12 cellular contexts compared by ENCODE assay signal in the genomic region with DNA sequence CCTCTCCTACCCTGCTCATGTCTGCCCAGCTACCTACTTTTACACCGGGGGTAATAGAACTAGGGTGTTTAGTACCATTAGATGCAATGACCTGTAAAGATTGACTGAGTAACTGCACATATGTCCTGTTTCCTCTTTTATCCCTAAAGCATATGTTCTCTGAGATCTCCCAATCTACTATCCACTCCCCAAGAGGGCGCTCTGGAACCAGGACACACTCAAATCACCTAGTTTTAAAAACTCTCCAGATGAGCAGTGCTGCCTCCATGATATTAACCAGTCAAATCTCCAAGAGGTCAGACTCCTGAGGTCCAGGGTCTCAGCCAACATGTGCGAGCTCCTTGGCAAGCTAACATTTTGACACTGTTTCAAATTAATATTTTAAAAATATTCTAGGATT.
A peak's percentile ranks its signal among the peaks of the same experiment; 100 is the strongest.
DNase-seq lines count a peak whose midpoint lies in the region; TF ChIP-seq lines count a peak whose summit lies in the region.
"Had no signal": no experiment of that assay in that cellular context is flagged by ENCODE, and none has a peak within 500 bp of the region (broad histone marks: within the 10 kb centered on the region; RNA-seq: fewer than 3 reads in every experiment).

No MANE protein-coding gene starts in this region.

- no peaks in the 10 kb centered on the region for H3K27me3 ChIP-seq in colonic mucosa
- H3K27me3 ChIP-seq in effector memory CD4-positive, alpha-beta T cell (replicated peaks; ENCODE audit: control insufficient read depth, insufficient read depth, low read length, poor library complexity, severe bottlenecking): no peaks in the 10 kb centered on the region
- H3K27me3 ChIP-seq: dorsolateral prefrontal cortex had no signal

- no peak overlapping the region for H3K27ac ChIP-seq in colonic mucosa
- H3K27ac ChIP-seq in effector memory CD4-positive, alpha-beta T cell (ENCODE audit: insufficient read depth, low read length, poor library complexity, severe bottlenecking): no peak overlapping the region
- H3K27ac ChIP-seq: dorsolateral prefrontal cortex had no signal

- H3K36me3 ChIP-seq in colonic mucosa: no peaks in the 10 kb centered on the region
- no peaks in the 10 kb centered on the region for H3K36me3 ChIP-seq in effector memory CD4-positive, alpha-beta T cell (ENCODE audit: control insufficient read depth, insufficient read depth, low read length)

- H3K4me1 ChIP-seq in colonic mucosa: peaks cover 6% of the 10 kb centered on the region
- H3K4me1 ChIP-seq in effector memory CD4-positive, alpha-beta T cell (ENCODE audit: control insufficient read depth, insufficient read depth, low read length, poor library complexity, severe bottlenecking): no peaks in the 10 kb centered on the region

- no peak for TF ChIP-seq CTCF in colonic mucosa (IDR thresholded peaks at IDR 0.05)

- no peaks in the 10 kb centered on the region for H3K36me3 Mint-ChIP-seq in activated naive CD8-positive, alpha-beta T cell treated with anti-CD3 and anti-CD28 coated beads for 36 hours

- no peak overlapping the region for H3K4me3 ChIP-seq in colonic mucosa
- H3K4me3 ChIP-seq in effector memory CD4-positive, alpha-beta T cell (ENCODE audit: insufficient read depth, low read depth, low read length, poor library complexity, severe bottlenecking): no peak overlapping the region
- H3K4me3 ChIP-seq: dorsolateral prefrontal cortex had no signal

- H3K4me3 Mint-ChIP-seq in activated naive CD8-positive, alpha-beta T cell treated with anti-CD3 and anti-CD28 coated beads for 36 hours: no peak overlapping the region

- intact Hi-C loops in colonic mucosa (cut with DNase I): no loop called here

- H3K27me3 Mint-ChIP-seq in activated naive CD8-positive, alpha-beta T cell treated with anti-CD3 and anti-CD28 coated beads for 36 hours: no peaks in the 10 kb centered on the region

- H3K9ac ChIP-seq in colonic mucosa (ENCODE audit: low read depth in 2 of 2, low read length in 2 of 2): no peak overlapping the region

- H3K9me3 ChIP-seq in colonic mucosa: no peaks in the 10 kb centered on the region
- H3K9me3 ChIP-seq in effector memory CD4-positive, alpha-beta T cell (ENCODE audit: control insufficient read depth, low read length): no peaks in the 10 kb centered on the region

- peaks cover 2% of the 10 kb centered on the region for H3K4me1 Mint-ChIP-seq in activated naive CD8-positive, alpha-beta T cell treated with anti-CD3 and anti-CD28 coated beads for 36 hours

- peak; percentile 20 for DNase-seq in stimulated activated CD4-positive, alpha-beta T cell treated with anti-CD3 and anti-CD28 coated beads, Interleukin-15, amount 100 ng/mL, for 24 hours
- no peak for DNase-seq in stimulated activated CD4-positive, alpha-beta T cell treated with anti-CD3 and anti-CD28 coated beads, Interleukin-4, amount 100 ng/mL, for 24 hours
- peak; percentile 1 to 27 for DNase-seq in NCI-H526 (lab: John Stamatoyannopoulos, UW)
- DNase-seq in colonic mucosa: peak; percentile 42
- DNase-seq in effector memory CD4-positive, alpha-beta T cell: no peak
- DNase-seq in activated naive CD8-positive, alpha-beta T cell treated with anti-CD3 and anti-CD28 coated beads for 36 hours: no peak
- DNase-seq in kidney tubule cell (ENCODE audit: low spot score): no peak
- no peak for DNase-seq in NCI-H1436 treated with DMSO at 0.1 percent for 48 hours (lab: John Stamatoyannopoulos, UW)
- DNase-seq: activated CD4-positive, alpha-beta T cell treated with anti-CD3 and anti-CD28 coated beads, Interleukin-2, amount 50 U/mL, for 4 hours; Calu3; NCI-H1092 had no signal

- H3K27ac Mint-ChIP-seq in activated naive CD8-positive, alpha-beta T cell treated with anti-CD3 and anti-CD28 coated beads for 36 hours: no peak overlapping the region

- no peaks in the 10 kb centered on the region for H3K9me3 Mint-ChIP-seq in activated naive CD8-positive, alpha-beta T cell treated with anti-CD3 and anti-CD28 coated beads for 36 hours

Comparison
In these comparisons a context has a peak if more than half of its experiments do, and no peak if none do; other contexts are left out.
1. DNase-seq: peak in stimulated activated CD4-positive, alpha-beta T cell treated with anti-CD3 and anti-CD28 coated beads, Interleukin-15, amount 100 ng/mL, for 24 hours (single experiment), NCI-H526 (2 of 2) and colonic mucosa (single experiment); none in stimulated activated CD4-positive, alpha-beta T cell treated with anti-CD3 and anti-CD28 coated beads, Interleukin-4, amount 100 ng/mL, for 24 hours (single experiment), effector memory CD4-positive, alpha-beta T cell (0 of 3), activated naive CD8-positive, alpha-beta T cell treated with anti-CD3 and anti-CD28 coated beads for 36 hours (single experiment), kidney tubule cell (single experiment) and NCI-H1436 treated with DMSO at 0.1 percent for 48 hours (single experiment).